ENCODE assay signal across 8 cellular contexts in the genomic region with DNA sequence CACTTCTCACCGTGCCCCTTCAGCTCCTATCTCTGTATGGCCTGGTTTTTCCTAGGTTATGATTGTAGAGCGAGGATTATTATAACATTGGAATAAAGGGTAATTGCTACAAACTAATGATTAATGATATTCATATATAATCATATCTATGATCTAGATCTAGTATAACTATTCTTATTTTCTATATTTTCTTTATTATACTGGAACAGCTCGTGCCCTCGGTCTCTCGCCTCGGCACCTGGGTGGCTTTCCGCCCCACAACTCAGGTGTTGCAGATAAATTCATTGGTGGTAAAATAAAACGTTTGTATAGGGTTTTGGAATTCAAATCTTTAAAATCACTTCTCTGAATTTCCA. TPM values are rescaled to one million over a fixed set of nuclear protein-coding genes. Genes with fewer than 3 reads are reported as not detected.
A peak's percentile ranks its signal among the peaks of the same experiment; 100 is the strongest.
DNase-seq lines count a peak whose midpoint lies in the region; ATAC-seq and TF ChIP-seq lines count a peak whose summit lies in the region.
"Not testable (repeated sequence)": the region's sequence is repeated elsewhere in the genome, so short reads cannot be mapped to it uniquely, and the experiment has no call there.

No MANE protein-coding gene starts in this region.

- H3K4me2 ChIP-seq in HCT116 (ENCODE audit: low read length), result peak overlapping the region; percentile 78
- not testable (repeated sequence) for H3K4me2 ChIP-seq in neural cell (ENCODE audit: low read length)

- peaks cover 41% of the 10 kb centered on the region for H3K4me1 Mint-ChIP-seq in activated T-helper 1 cell treated with anti-CD3 and anti-CD28 coated beads, Interleukin-12 subunit alpha, Interleukin-12 subunit beta, Interleukin-2, Interleukin-4 antibody, amounts not matched to agents 30 ng/mL and 10 ng/mL and 1 ng/mL, durations not matched to agents 14 hours and 24 hours and 36 hours (ENCODE audit: low read depth)
- not testable (repeated sequence) for H3K4me1 Mint-ChIP-seq in MCF 10A (ENCODE audit: insufficient read depth, unreplicated experiment)
- H3K4me1 Mint-ChIP-seq in stimulated activated effector memory CD8-positive, alpha-beta T cell treated with anti-CD3 and anti-CD28 coated beads, Interleukin-12 subunit alpha, Interleukin-12 subunit beta, amount 100 ng/mL, for 72 hours, result peaks cover 16% of the 10 kb centered on the region

- H3K27ac ChIP-seq in 22Rv1; HCT116 (ENCODE audit: low read depth, low read length); RWPE2 (ENCODE audit: poor library complexity, severe bottlenecking); neural cell (ENCODE audit: low read length): not testable (repeated sequence)
- peak overlapping the region; percentile 79 for H3K27ac ChIP-seq in left ventricle myocardium inferior (replicated peaks)

- not testable (repeated sequence) for TF ChIP-seq EP300 in neural cell (conservative IDR thresholded peaks at IDR 0.05; ENCODE audit: poor library complexity, severe bottlenecking)

- TF ChIP-seq POLR2A in HCT116 (IDR thresholded peaks at IDR 0.05; ENCODE audit: borderline replicate concordance, extremely low read depth, insufficient read depth, insufficient read length), result not testable (repeated sequence)

- intact Hi-C loops in HCT116 (cut with micrococcal nuclease) (loop anchor here (1.0 kb wide), 1 partner anchor 297 kb away; no protein-coding TSS in a partner anchor), MCF 10A (cut with micrococcal nuclease) (loop anchor here (1.0 to 10.0 kb wide), 3 partner anchors 108 to 324 kb away; no protein-coding TSS in a partner anchor)
- intact Hi-C loops in activated T-helper 1 cell treated with anti-CD3 and anti-CD28 coated beads, Interleukin-12 subunit alpha, Interleukin-12 subunit beta, Interleukin-2, Interleukin-4 antibody, amounts not matched to agents 30 ng/mL and 10 ng/mL and 1 ng/mL, durations not matched to agents 14 hours and 24 hours and 36 hours (cut with micrococcal nuclease), result loop anchor here (1.0 to 2.0 kb wide), 5 partner anchors 12 to 154 kb away; a partner anchor contains a TSS
- intact Hi-C loops in left ventricle myocardium inferior (cut with micrococcal nuclease), result not testable (repeated sequence)

- peak overlapping the region; percentile 91 for H3K4me3 Mint-ChIP-seq in activated T-helper 1 cell treated with anti-CD3 and anti-CD28 coated beads, Interleukin-12 subunit alpha, Interleukin-12 subunit beta, Interleukin-2, Interleukin-4 antibody, amounts not matched to agents 30 ng/mL and 10 ng/mL and 1 ng/mL, durations not matched to agents 14 hours and 24 hours and 36 hours
- peak overlapping the region; percentile 70 for H3K4me3 Mint-ChIP-seq in MCF 10A (ENCODE audit: unreplicated experiment)
- H3K4me3 Mint-ChIP-seq in stimulated activated effector memory CD8-positive, alpha-beta T cell treated with anti-CD3 and anti-CD28 coated beads, Interleukin-12 subunit alpha, Interleukin-12 subunit beta, amount 100 ng/mL, for 72 hours, result peak overlapping the region; percentile 75

- H3K9me2 ChIP-seq in HCT116 (ENCODE audit: insufficient read depth); neural cell (ENCODE audit: insufficient read depth, low read length): not testable (repeated sequence)

- not testable (repeated sequence) for H2AFZ ChIP-seq in HCT116 (ENCODE audit: low read depth, low read length, poor library complexity, severe bottlenecking); neural cell (ENCODE audit: low read depth, low read length)

- H3K4me1 ChIP-seq in HCT116 (ENCODE audit: control insufficient read depth in 1 of 2, insufficient read depth in 2 of 2, low read length in 2 of 2); RWPE2 (ENCODE audit: insufficient read depth, poor library complexity, severe bottlenecking): not testable (repeated sequence)
- peaks cover 12% of the 10 kb centered on the region for H3K4me1 ChIP-seq in left ventricle myocardium inferior

- not testable (repeated sequence) for H3K27me3 Mint-ChIP-seq in activated T-helper 1 cell treated with anti-CD3 and anti-CD28 coated beads, Interleukin-12 subunit alpha, Interleukin-12 subunit beta, Interleukin-2, Interleukin-4 antibody, amounts not matched to agents 30 ng/mL and 10 ng/mL and 1 ng/mL, durations not matched to agents 14 hours and 24 hours and 36 hours (ENCODE audit: insufficient read depth); MCF 10A (ENCODE audit: insufficient read depth, unreplicated experiment)

- not testable (repeated sequence) for H3F3A ChIP-seq in neural cell (ENCODE audit: insufficient read depth, low read length, poor library complexity, severe bottlenecking)

- not testable (repeated sequence) for H3K79me2 ChIP-seq in HCT116 (ENCODE audit: insufficient read depth, low read length); neural cell (replicated peaks; ENCODE audit: insufficient read depth, low read length)

- TF ChIP-seq CTCF in 22Rv1 (IDR thresholded peaks at IDR 0.05) (peak; percentile 57), RWPE2 (IDR thresholded peaks at IDR 0.05; ENCODE audit: poor library complexity, severe bottlenecking) (peak; percentile 64)
- TF ChIP-seq CTCF in HCT116 (IDR thresholded peaks at IDR 0.05 in 2 of 3, conservative IDR thresholded peaks at IDR 0.05 in 1 of 3; ENCODE audit: borderline replicate concordance in 1 of 3, insufficient read depth in 1 of 3, low read depth in 2 of 3, low read length in 2 of 3); MCF 10A (IDR thresholded peaks at IDR 0.05; ENCODE audit: unreplicated experiment); left ventricle myocardium inferior (IDR thresholded peaks at IDR 0.05; ENCODE audit: borderline replicate concordance); neural cell (IDR thresholded peaks at IDR 0.05; ENCODE audit: poor library complexity, severe bottlenecking): not testable (repeated sequence)

- not testable (repeated sequence) for H3K9me3 ChIP-seq in HCT116 (ENCODE audit: control insufficient read depth in 1 of 2, insufficient read depth in 1 of 2, low read depth in 1 of 2, low read length in 2 of 2); RWPE2 (ENCODE audit: severe bottlenecking); left ventricle myocardium inferior (replicated peaks); neural cell (ENCODE audit: low read length)

- RAD21 ChIA-PET in HCT116 (lab: Charles Lee; ENCODE audit: low non-redundant PET in 1 of 2, low total read pairs in 2 of 2, uncharacterized antibody in 2 of 2, unreplicated experiment in 2 of 2), result interaction anchor here (0.8 to 1.3 kb wide), 2 partner anchors 57 to 150 kb away, joined by 4 to 5 read pairs; a partner anchor contains a TSS

- H4K20me1 ChIP-seq in HCT116 (ENCODE audit: insufficient read depth); neural cell (ENCODE audit: insufficient read depth): not testable (repeated sequence)

- peak overlapping the region; percentile 94 for H3K27ac Mint-ChIP-seq in activated T-helper 1 cell treated with anti-CD3 and anti-CD28 coated beads, Interleukin-12 subunit alpha, Interleukin-12 subunit beta, Interleukin-2, Interleukin-4 antibody, amounts not matched to agents 30 ng/mL and 10 ng/mL and 1 ng/mL, durations not matched to agents 14 hours and 24 hours and 36 hours
- H3K27ac Mint-ChIP-seq in MCF 10A (ENCODE audit: low read depth, unreplicated experiment), result not testable (repeated sequence)
- peak overlapping the region; percentile 90 for H3K27ac Mint-ChIP-seq in stimulated activated effector memory CD8-positive, alpha-beta T cell treated with anti-CD3 and anti-CD28 coated beads, Interleukin-12 subunit alpha, Interleukin-12 subunit beta, amount 100 ng/mL, for 72 hours

- H3K9ac ChIP-seq in HCT116 (ENCODE audit: low read length); neural cell (ENCODE audit: low read length): not testable (repeated sequence)

- CTCF ChIA-PET in HCT116 (lab: Charles Lee) (interaction anchor here (0.7 to 2.4 kb wide), 17 partner anchors 12 to 616 kb away, joined by 3 to 10 read pairs (median 5); a partner anchor contains a TSS), MCF 10A (lab: Yijun Ruan, JAX) (interaction anchor here (0.6 to 4.0 kb wide), 15 partner anchors 8 to 316 kb away, joined by 3 to 21 read pairs (median 4); no protein-coding TSS in a partner anchor)

- not testable (repeated sequence) for H3K27me3 ChIP-seq in HCT116 (ENCODE audit: insufficient read depth, low read length); RWPE2 (ENCODE audit: insufficient read depth, poor library complexity, severe bottlenecking); neural cell (ENCODE audit: insufficient read depth, low read depth, low read length)
- peaks cover 13% of the 10 kb centered on the region for H3K27me3 ChIP-seq in left ventricle myocardium inferior (ENCODE audit: low read depth)

- ATAC-seq in HCT116; RWPE2 (ENCODE audit: low read depth); stimulated activated effector memory CD8-positive, alpha-beta T cell treated with anti-CD3 and anti-CD28 coated beads, Interleukin-12 subunit alpha, Interleukin-12 subunit beta, amount 100 ng/mL, for 72 hours: not testable (repeated sequence)

- TF ChIP-seq RAD21 in HCT116 (IDR thresholded peaks at IDR 0.05; ENCODE audit: low read depth); neural cell (conservative IDR thresholded peaks at IDR 0.05): not testable (repeated sequence)

- DNase-seq in HCT116 (ENCODE audit: low read depth, low spot score); RWPE2 (ENCODE audit: low spot score); activated T-helper 1 cell treated with anti-CD3 and anti-CD28 coated beads, Interleukin-12 subunit alpha, Interleukin-12 subunit beta, Interleukin-2, Interleukin-4 antibody, amounts not matched to agents 30 ng/mL and 10 ng/mL and 1 ng/mL, durations not matched to agents 14 hours and 24 hours and 36 hours (ENCODE audit: low spot score); MCF 10A (ENCODE audit: unreplicated experiment); left ventricle myocardium inferior; stimulated activated effector memory CD8-positive, alpha-beta T cell treated with anti-CD3 and anti-CD28 coated beads, Interleukin-12 subunit alpha, Interleukin-12 subunit beta, amount 100 ng/mL, for 72 hours (ENCODE audit: low spot score in 2 of 2): not testable (repeated sequence)

- not testable (repeated sequence) for H3K36me3 ChIP-seq in HCT116 (ENCODE audit: control insufficient read depth in 1 of 2, insufficient read depth in 2 of 2, low read length in 2 of 2); RWPE2 (ENCODE audit: low read depth); left ventricle myocardium inferior; neural cell (ENCODE audit: insufficient read depth, low read length)

- H3K9me3 Mint-ChIP-seq in activated T-helper 1 cell treated with anti-CD3 and anti-CD28 coated beads, Interleukin-12 subunit alpha, Interleukin-12 subunit beta, Interleukin-2, Interleukin-4 antibody, amounts not matched to agents 30 ng/mL and 10 ng/mL and 1 ng/mL, durations not matched to agents 14 hours and 24 hours and 36 hours; MCF 10A (ENCODE audit: unreplicated experiment); stimulated activated effector memory CD8-positive, alpha-beta T cell treated with anti-CD3 and anti-CD28 coated beads, Interleukin-12 subunit alpha, Interleukin-12 subunit beta, amount 100 ng/mL, for 72 hours: not testable (repeated sequence)

- H3K36me3 Mint-ChIP-seq in activated T-helper 1 cell treated with anti-CD3 and anti-CD28 coated beads, Interleukin-12 subunit alpha, Interleukin-12 subunit beta, Interleukin-2, Interleukin-4 antibody, amounts not matched to agents 30 ng/mL and 10 ng/mL and 1 ng/mL, durations not matched to agents 14 hours and 24 hours and 36 hours (ENCODE audit: low read depth); MCF 10A (ENCODE audit: insufficient read depth, unreplicated experiment): not testable (repeated sequence)
- peaks cover 12% of the 10 kb centered on the region for H3K36me3 Mint-ChIP-seq in stimulated activated effector memory CD8-positive, alpha-beta T cell treated with anti-CD3 and anti-CD28 coated beads, Interleukin-12 subunit alpha, Interleukin-12 subunit beta, amount 100 ng/mL, for 72 hours

- BruUV-seq in HCT116 (replicated peaks; lab: Mats Ljungman, UMichigan); MCF 10A (replicated peaks; lab: Mats Ljungman, UMichigan): not testable (repeated sequence)

- POLR2A ChIA-PET in HCT116 (lab: Charles Lee), result not testable (repeated sequence)
- POLR2A ChIA-PET in MCF 10A (lab: Yijun Ruan, JAX), result interaction anchor here (0.6 to 1.2 kb wide), 3 partner anchors 56 to 106 kb away, joined by 3 to 4 read pairs (median 4); no protein-coding TSS in a partner anchor

- peak overlapping the region in 1 of 2 experiments; percentile 63; a peak in 1 of 4 replicates for H3K4me3 ChIP-seq in HCT116 (replicated peaks in 1 of 2; ENCODE audit: low read depth in 1 of 2, low read length in 2 of 2)
- peak overlapping the region; percentile 41 for H3K4me3 ChIP-seq in RWPE2 (ENCODE audit: severe bottlenecking)
- H3K4me3 ChIP-seq in left ventricle myocardium inferior, result peak overlapping the region; percentile 69
- H3K4me3 ChIP-seq in neural cell (ENCODE audit: low read length), result peak overlapping the region; percentile 51

RNA-seq across cellular contexts. Expression of a gene that starts 4.6 kb away (rescaled TPM):
- total RNA-seq in HCT116 (2021; ENCODE audit: unreplicated experiment) (17.5 TPM), MCF 10A (2022) (16.0 and 24.0 TPM in 2 replicates), left ventricle myocardium inferior (33.3 TPM)
- 11.4 and 13.7 TPM in 2 replicates for polyA plus RNA-seq in HCT116 (2012)
- total RNA-seq in activated T-helper 1 cell treated with anti-CD3 and anti-CD28 coated beads, Interleukin-12 subunit alpha, Interleukin-12 subunit beta, Interleukin-2, Interleukin-4 antibody, amounts not matched to agents 30 ng/mL and 10 ng/mL and 1 ng/mL, durations not matched to agents 14 hours and 24 hours and 36 hours, result 117 and 130 TPM in 2 replicates
- polyA plus RNA-seq in neural cell, result 21.4 and 23.0 TPM in 2 replicates
- 19.5 and 24.5 TPM in 2 replicates for polyA minus RNA-seq in neural cell

RNA-seq across cellular contexts. Expression of a gene that starts 9.5 kb away (rescaled TPM):
- total RNA-seq in HCT116 (2021; ENCODE audit: unreplicated experiment) (4.1 TPM), MCF 10A (2022) (not detected in 2 replicates), left ventricle myocardium inferior (0.55 TPM)
- 2.6 and 4.3 TPM in 2 replicates for polyA plus RNA-seq in HCT116 (2012)
- total RNA-seq in activated T-helper 1 cell treated with anti-CD3 and anti-CD28 coated beads, Interleukin-12 subunit alpha, Interleukin-12 subunit beta, Interleukin-2, Interleukin-4 antibody, amounts not matched to agents 30 ng/mL and 10 ng/mL and 1 ng/mL, durations not matched to agents 14 hours and 24 hours and 36 hours, result 0.37 and 0.41 TPM in 2 replicates
- polyA plus RNA-seq in neural cell, result 1.6 and 4.4 TPM in 2 replicates
- polyA minus RNA-seq in neural cell, result 6.6 and 7.1 TPM in 2 replicates
